Comparison of ENCODE assay signal across 10 cellular contexts in genomic region chr3:52014613-52015012, GRCh38. TPM values are rescaled to one million over a fixed set of nuclear protein-coding genes. Genes with fewer than 3 reads are reported as not detected.
DNase-seq lines count a peak whose midpoint lies in the region; ATAC-seq, FAIRE-seq and TF ChIP-seq lines count a peak whose summit lies in the region.
"Had no signal": no experiment of that assay in that cellular context is flagged by ENCODE, and none has a peak within 500 bp of the region (broad histone marks: within the 10 kb centered on the region; RNA-seq: fewer than 3 reads in every experiment).

No MANE protein-coding gene starts in this region.

- intact Hi-C loops in CD14-positive monocyte (cut with micrococcal nuclease) = no loop called here

- peaks cover 0 to 4% (median 1%) of the 10 kb centered on the region in 3 donors for H3K27me3 Mint-ChIP-seq in CD14-positive monocyte (ENCODE audit: low read depth in 3 of 3)

- ATAC-seq in GM19467 (IDR thresholded peaks at IDR 0.05; ENCODE audit: unreplicated experiment) (no peak), GM18519 (IDR thresholded peaks at IDR 0.05; ENCODE audit: low FRiP score, unreplicated experiment) (no peak)

- no peaks in the 10 kb centered on the region for H3K36me3 Mint-ChIP-seq in CD14-positive monocyte

- no peak for FAIRE-seq in GM19239 (lab: Jason Lieb, UNC)

- in situ Hi-C loops in astrocyte of the cerebellum (cut with HindIII; ENCODE audit: low sequenced_read_pairs) = no loop called here

- TF ChIP-seq CTCF in CD14-positive monocyte (IDR thresholded peaks at IDR 0.05) (peak; percentile 11), HFF-Myc (IDR thresholded peaks at IDR 0.05; ENCODE audit: low read depth, low read length, missing control alignments) (peak; percentile 56), astrocyte of the cerebellum (IDR thresholded peaks at IDR 0.05; ENCODE audit: low read depth, low read length, missing control alignments) (peak; percentile 34)

- H3K4me1 Mint-ChIP-seq in CD14-positive monocyte = peaks cover 4% of the 10 kb centered on the region

- no peak overlapping the region for H3K4me3 Mint-ChIP-seq in CD14-positive monocyte

- H3K27ac Mint-ChIP-seq in CD14-positive monocyte = no peak overlapping the region

- H3K9me3 Mint-ChIP-seq in CD14-positive monocyte = no peaks in the 10 kb centered on the region

- DNase-seq in CD14-positive monocyte (ENCODE audit: low spot score) = no peak
- no peak for DNase-seq in HFF-Myc (ENCODE audit: extremely low read depth, low read depth)
- no peak for DNase-seq in astrocyte of the cerebellum (ENCODE audit: low read depth)
- DNase-seq in lung microvascular endothelial cell (ENCODE audit: low read depth in 2 of 2) = peak; percentile 24 to 33
- no peak for DNase-seq in stimulated activated naive CD4-positive, alpha-beta T cell treated with Interleukin-2 at 50 U/mL for 16 hours (lab: John Stamatoyannopoulos, UW)
- DNase-seq in GM19239 (ENCODE audit: insufficient read length, low spot score) = no peak
- DNase-seq: activated CD4-positive, alpha-beta T cell treated with anti-CD3 and anti-CD28 coated beads, Interleukin-2, amount 50 U/mL, for 4 hours; NK-92 treated with Interleukin-12 subunit alpha and Interleukin-12 subunit beta, amount 100 ng/mL, for 24 hours had no signal

- H3K4me3 ChIP-seq in HFF-Myc (replicated peaks; ENCODE audit: low read depth, low read length) = no peak overlapping the region
- no peak overlapping the region for H3K4me3 ChIP-seq in astrocyte of the cerebellum (ENCODE audit: low read depth, low read length)

RNA-seq across cellular contexts. Expression of gene RPL29, which starts 18.9 kb away (rescaled TPM):
- 100 to 1,000 TPM; 753 to 856 TPM for polyA plus RNA-seq in CD14-positive monocyte
- total RNA-seq in lung microvascular endothelial cell = 760 and 1,004 TPM in 2 replicates

RNA-seq across cellular contexts. Expression of gene ACY1, which starts 31.3 kb away (rescaled TPM):
- 10 to 100 TPM; 14.5 to 18.0 TPM for polyA plus RNA-seq in CD14-positive monocyte
- 10.7 and 22.2 TPM in 2 replicates for total RNA-seq in lung microvascular endothelial cell

RNA-seq across cellular contexts. Expression of gene ABHD14A, which starts 39.7 kb away (rescaled TPM):
- polyA plus RNA-seq in CD14-positive monocyte = 10 to 100 TPM; 11.7 to 13.2 TPM
- total RNA-seq in lung microvascular endothelial cell = 3.1 and 3.4 TPM in 2 replicates

RNA-seq across cellular contexts. Expression of gene ABHD14B, which starts 40.8 kb away (rescaled TPM):
- polyA plus RNA-seq in CD14-positive monocyte = 10 to 100 TPM; 20.3 to 23.4 TPM
- 10.0 and 16.7 TPM in 2 replicates for total RNA-seq in lung microvascular endothelial cell

RNA-seq across cellular contexts. Expression of gene DUSP7, which starts 41.8 kb away (rescaled TPM):
- polyA plus RNA-seq in CD14-positive monocyte = 1 to 10 TPM; 2.8 to 3.9 TPM
- 5.4 and 6.2 TPM in 2 replicates for total RNA-seq in lung microvascular endothelial cell

Comparison
In these comparisons a context has a peak if more than half of its experiments do, and no peak if none do; other contexts are left out.
1. DNase-seq: peak in lung microvascular endothelial cell (2 of 2); none in CD14-positive monocyte (single experiment), HFF-Myc (single experiment), astrocyte of the cerebellum (single experiment), stimulated activated naive CD4-positive, alpha-beta T cell treated with Interleukin-2 at 50 U/mL for 16 hours (single experiment) and GM19239 (single experiment).
2. Peak in every context shown above with its lines, with median percentiles within 50 percentile points of each other: CTCF ChIP-seq.